Comparison of ENCODE assay signal across 1 cellular context in the genomic region with DNA sequence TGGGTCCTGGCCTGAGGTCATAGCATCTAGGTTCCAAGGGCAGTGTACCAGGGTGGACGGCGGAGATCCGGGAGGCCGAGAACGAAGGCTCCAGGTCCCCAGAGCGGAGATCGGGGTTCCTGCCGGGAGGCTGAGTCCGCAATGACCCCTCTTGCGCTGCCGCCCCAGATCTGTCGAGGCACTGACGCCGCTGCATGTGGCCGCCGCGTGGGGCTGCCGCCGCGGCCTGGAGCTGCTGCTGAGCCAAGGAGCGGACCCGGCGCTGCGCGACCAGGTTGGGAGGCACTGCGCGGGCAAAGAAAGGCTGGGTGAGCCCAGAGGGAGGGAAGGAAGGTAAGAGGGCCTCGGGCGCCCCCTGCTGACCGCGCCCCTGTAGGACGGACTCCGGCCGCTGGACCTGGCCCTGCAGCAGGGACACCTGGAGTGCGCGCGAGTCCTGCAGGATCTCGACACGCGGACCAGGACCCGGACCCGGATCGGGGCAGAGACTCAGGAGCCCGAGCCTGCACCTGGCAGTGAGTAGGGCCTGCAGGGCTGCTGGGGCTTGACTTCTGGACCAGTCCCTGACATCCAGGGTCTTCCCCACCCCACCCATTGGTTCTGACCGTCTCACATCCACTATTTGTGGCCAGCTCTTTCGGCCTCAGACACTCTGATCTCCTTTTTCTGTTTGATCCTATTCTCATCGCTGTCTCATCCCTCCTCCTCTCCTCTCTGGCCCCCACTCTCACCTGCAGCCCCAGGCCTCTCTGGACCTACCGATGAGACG.
TF ChIP-seq lines count a peak whose summit lies in the region.

No MANE protein-coding gene starts in this region.

TF ChIP-seq in WTC11, 78 proteins besides CTCF, POLR2A, EP300 and RAD21 (continued from another document):
- TF ChIP-seq, protein P1, sequence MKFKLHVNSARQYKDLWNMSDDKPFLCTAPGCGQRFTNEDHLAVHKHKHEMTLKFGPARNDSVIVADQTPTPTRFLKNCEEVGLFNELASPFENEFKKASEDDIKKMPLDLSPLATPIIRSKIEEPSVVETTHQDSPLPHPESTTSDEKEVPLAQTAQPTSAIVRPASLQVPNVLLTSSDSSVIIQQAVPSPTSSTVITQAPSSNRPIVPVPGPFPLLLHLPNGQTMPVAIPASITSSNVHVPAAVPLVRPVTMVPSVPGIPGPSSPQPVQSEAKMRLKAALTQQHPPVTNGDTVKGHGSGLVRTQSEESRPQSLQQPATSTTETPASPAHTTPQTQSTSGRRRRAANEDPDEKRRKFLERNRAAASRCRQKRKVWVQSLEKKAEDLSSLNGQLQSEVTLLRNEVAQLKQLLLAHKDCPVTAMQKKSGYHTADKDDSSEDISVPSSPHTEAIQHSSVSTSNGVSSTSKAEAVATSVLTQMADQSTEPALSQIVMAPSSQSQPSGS (CRISPR knock-in tag; IDR thresholded peaks at IDR 0.05; ENCODE audit: borderline replicate concordance, low read depth) = peak; percentile 90; the same call in 1 of the 2 replicates
- TF ChIP-seq ZNF263 (CRISPR knock-in tag; IDR thresholded peaks at IDR 0.05; ENCODE audit: low read depth) = 0 out of 2 replicates have a peak, but pooled peaks have one; percentile 48
- no peak for TF ChIP-seq SOX15 (CRISPR knock-in tag; IDR thresholded peaks at IDR 0.05)
